In the genomic region with DNA sequence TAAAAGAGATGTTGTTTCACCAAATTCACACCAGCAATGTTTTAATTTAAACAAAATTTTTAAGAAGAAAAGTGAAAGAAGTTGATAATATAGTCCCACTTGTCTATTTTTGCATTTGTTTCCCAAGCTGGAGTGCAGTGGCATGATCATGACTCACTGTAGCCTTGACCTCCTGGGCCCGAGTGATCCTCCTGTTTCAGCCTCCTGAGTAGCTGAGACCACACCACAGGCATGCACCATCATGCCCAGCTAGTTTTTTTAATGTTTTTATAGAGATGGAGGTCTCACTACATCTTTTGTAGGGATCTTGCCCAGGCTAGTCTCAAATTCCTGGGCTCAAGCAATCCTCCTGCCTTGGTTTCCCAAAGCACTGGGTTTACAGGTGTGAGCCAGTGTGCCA, we compare ENCODE assay signal across 33 cellular contexts. TPM values are rescaled to one million over a fixed set of nuclear protein-coding genes. Genes with fewer than 3 reads are reported as not detected.
DNase-seq lines count a peak whose midpoint lies in the region; ATAC-seq and TF ChIP-seq lines count a peak whose summit lies in the region.
"Had no signal": no experiment of that assay in that cellular context is flagged by ENCODE, and none has a peak within 500 bp of the region (broad histone marks: within the 10 kb centered on the region; RNA-seq: fewer than 3 reads in every experiment).

No MANE protein-coding gene starts in this region.

- H4K91ac ChIP-seq in mesenchymal stem cell (ENCODE audit: low read length): no peak overlapping the region

- no peak overlapping the region for H2BK120ac ChIP-seq in mesenchymal stem cell (ENCODE audit: low read depth, low read length)

- H3K9ac ChIP-seq in mesenchymal stem cell (ENCODE audit: low read length): no peak overlapping the region
- H3K9ac ChIP-seq: BLaER1, KMS-11 had no signal

- no peak overlapping the region for H3K4me3 Mint-ChIP-seq in activated CD8-positive, alpha-beta T cell treated with anti-CD3 and anti-CD28 coated beads, Interleukin-2, amount 10 ng/mL, durations not matched to agents 7 days and 5 days
- H3K4me3 Mint-ChIP-seq: activated CD8-positive, alpha-beta T cell treated with anti-CD3 and anti-CD28 coated beads for 36 hours; activated naive CD8-positive, alpha-beta T cell treated with anti-CD3 and anti-CD28 coated beads, Interleukin-2, amount 10 ng/mL, durations not matched to agents 7 days and 5 days; naive thymus-derived CD8-positive, alpha-beta T cell had no signal

- CTCF ChIA-PET in activated CD8-positive, alpha-beta T cell treated with anti-CD3 and anti-CD28 coated beads, Interleukin-2, amount 10 ng/mL, durations not matched to agents 7 days and 5 days (lab: Charles Lee): interaction anchor here (0.8 kb wide), 1 partner anchor 14 kb away, joined by 3 read pairs; a partner anchor contains a TSS

- H3K23ac ChIP-seq in mesenchymal stem cell (ENCODE audit: low read length in 2 of 2): no peak overlapping the region

- H3K9me3 ChIP-seq in mesenchymal stem cell (ENCODE audit: control insufficient read depth, low read length): no peaks in the 10 kb centered on the region
- H3K9me3 ChIP-seq: BLaER1, body of pancreas, colonic mucosa, esophagus muscularis mucosa, SJCRH30, upper lobe of right lung had no signal

- H2BK12ac ChIP-seq in mesenchymal stem cell (ENCODE audit: low read length in 2 of 2): no peak overlapping the region

- no peak overlapping the region for H3K18ac ChIP-seq in mesenchymal stem cell (ENCODE audit: low read depth in 1 of 2, low read length in 2 of 2)

- no peak overlapping the region for H2AFZ ChIP-seq in mesenchymal stem cell (ENCODE audit: low read depth, low read length)

- H3K4me1 ChIP-seq in mesenchymal stem cell (ENCODE audit: control insufficient read depth, insufficient read depth, low read depth, low read length): no peaks in the 10 kb centered on the region
- H3K4me1 ChIP-seq: body of pancreas, colonic mucosa, esophagus muscularis mucosa, SJCRH30, upper lobe of right lung had no signal

- H3K4me3 ChIP-seq in choroid plexus epithelial cell (ENCODE audit: low read depth, low read length) (no peak overlapping the region), mesenchymal stem cell (ENCODE audit: insufficient read depth in 1 of 2, low read depth in 1 of 2, low read length in 2 of 2) (no peak overlapping the region)
- H3K4me3 ChIP-seq: BLaER1, body of pancreas, colonic mucosa, esophagus muscularis mucosa, SJCRH30, smooth muscle cell, upper lobe of right lung had no signal

- ATAC-seq in activated CD8-positive, alpha-beta T cell treated with anti-CD3 and anti-CD28 coated beads, Interleukin-2, amount 10 ng/mL, durations not matched to agents 7 days and 5 days: no peak
- ATAC-seq: activated CD8-positive, alpha-beta T cell treated with anti-CD3 and anti-CD28 coated beads for 36 hours; body of pancreas; left colon; naive thymus-derived CD8-positive, alpha-beta T cell; Panc1; upper lobe of right lung had no signal

- TF ChIP-seq CTCF in choroid plexus epithelial cell (conservative IDR thresholded peaks at IDR 0.05; ENCODE audit: low read depth, low read length): no peak

- H3K79me1 ChIP-seq in mesenchymal stem cell (replicated peaks; ENCODE audit: low read length, poor library complexity, severe bottlenecking): no peaks in the 10 kb centered on the region

- H3K4ac ChIP-seq in mesenchymal stem cell (ENCODE audit: low read depth in 1 of 2, low read length in 2 of 2): no peak overlapping the region

- no peak overlapping the region for H2BK15ac ChIP-seq in mesenchymal stem cell (ENCODE audit: low read depth, poor library complexity, severe bottlenecking)

- POLR2A ChIA-PET in activated CD8-positive, alpha-beta T cell treated with anti-CD3 and anti-CD28 coated beads, Interleukin-2, amount 10 ng/mL, durations not matched to agents 7 days and 5 days (lab: Charles Lee): no interaction called here

- H2AK5ac ChIP-seq in mesenchymal stem cell (ENCODE audit: low read length, severe bottlenecking): no peak overlapping the region

- no peaks in the 10 kb centered on the region for H3K36me3 Mint-ChIP-seq in activated CD8-positive, alpha-beta T cell treated with anti-CD3 and anti-CD28 coated beads, Interleukin-2, amount 10 ng/mL, durations not matched to agents 7 days and 5 days (ENCODE audit: low read depth)
- H3K36me3 Mint-ChIP-seq: activated naive CD8-positive, alpha-beta T cell treated with anti-CD3 and anti-CD28 coated beads, Interleukin-2, amount 10 ng/mL, durations not matched to agents 7 days and 5 days; naive thymus-derived CD8-positive, alpha-beta T cell had no signal

- H3K27me3 Mint-ChIP-seq in activated CD8-positive, alpha-beta T cell treated with anti-CD3 and anti-CD28 coated beads, Interleukin-2, amount 10 ng/mL, durations not matched to agents 7 days and 5 days (ENCODE audit: low read depth): peaks cover 4% of the 10 kb centered on the region

- H3K4me1 Mint-ChIP-seq in activated CD8-positive, alpha-beta T cell treated with anti-CD3 and anti-CD28 coated beads, Interleukin-2, amount 10 ng/mL, durations not matched to agents 7 days and 5 days (ENCODE audit: low read depth): no peaks in the 10 kb centered on the region
- H3K4me1 Mint-ChIP-seq: activated naive CD8-positive, alpha-beta T cell treated with anti-CD3 and anti-CD28 coated beads, Interleukin-2, amount 10 ng/mL, durations not matched to agents 7 days and 5 days had no signal

- H3K4me2 ChIP-seq in mesenchymal stem cell (ENCODE audit: low read length, poor library complexity, severe bottlenecking): no peak overlapping the region
- H3K4me2 ChIP-seq: BLaER1, KMS-11, smooth muscle cell had no signal

- H3K27ac Mint-ChIP-seq in activated CD8-positive, alpha-beta T cell treated with anti-CD3 and anti-CD28 coated beads, Interleukin-2, amount 10 ng/mL, durations not matched to agents 7 days and 5 days: no peak overlapping the region
- H3K27ac Mint-ChIP-seq: activated CD8-positive, alpha-beta T cell treated with anti-CD3 and anti-CD28 coated beads for 36 hours; activated naive CD8-positive, alpha-beta T cell treated with anti-CD3 and anti-CD28 coated beads, Interleukin-2, amount 10 ng/mL, durations not matched to agents 7 days and 5 days; naive thymus-derived CD8-positive, alpha-beta T cell had no signal

- H3K27me3 ChIP-seq in mesenchymal stem cell (ENCODE audit: control insufficient read depth in 1 of 2, insufficient read depth in 1 of 2, low read length in 2 of 2): no peaks in the 10 kb centered on the region
- H3K27me3 ChIP-seq: BLaER1, body of pancreas, colonic mucosa, esophagus muscularis mucosa, SJCRH30, upper lobe of right lung had no signal

- 57% methylated on average over 1 of the region's 1 CpG for WGBS in mesenchymal stem cell

- H2BK5ac ChIP-seq in mesenchymal stem cell (ENCODE audit: low read depth, low read length, poor library complexity, severe bottlenecking): no peak overlapping the region

- H3K14ac ChIP-seq in mesenchymal stem cell (ENCODE audit: low read length in 2 of 2): no peak overlapping the region

- DNase-seq in EL (peak; percentile 41), NCI-H226 (peak; percentile 42), choroid plexus epithelial cell (ENCODE audit: low read depth) (peak; percentile 66), mesenchymal stem cell (peak; percentile 31), H4 (ENCODE audit: low spot score) (no peak), T-helper 9 cell (no peak)
- DNase-seq in stimulated activated CD4-positive, alpha-beta T cell treated with anti-CD3 and anti-CD28 coated beads, Interleukin-12 subunit alpha, Interleukin-12 subunit beta, amount 100 ng/mL, for 4 hours: no peak
- DNase-seq in activated CD8-positive, alpha-beta T cell treated with anti-CD3 and anti-CD28 coated beads, Interleukin-2, amount 10 ng/mL, durations not matched to agents 7 days and 5 days: no peak
- DNase-seq: activated CD4-positive, alpha-beta T cell treated with anti-CD3 and anti-CD28 coated beads for 1 hour; activated CD8-positive, alpha-beta T cell treated with anti-CD3 and anti-CD28 coated beads for 36 hours; activated effector memory CD4-positive, alpha-beta T cell treated with Interleukin-2 at 50 U/mL for 16 hours; activated naive CD8-positive, alpha-beta T cell treated with anti-CD3 and anti-CD28 coated beads, Interleukin-2, amount 10 ng/mL, durations not matched to agents 7 days and 5 days; activated T-cell treated with anti-CD3 and anti-CD28 coated beads for 4 hours; body of pancreas; colonic mucosa; COR-L47; DMS79 treated with DMSO at 0.1 percent for 48 hours; effector memory CD4-positive, alpha-beta T cell; glutamatergic neuron; left colon; naive thymus-derived CD8-positive, alpha-beta T cell; NCI-H1694; NCI-H2171; NCI-H524; SJCRH30; substantia nigra; upper lobe of right lung had no signal

- H3K27ac ChIP-seq in mesenchymal stem cell (ENCODE audit: low read length, poor library complexity, severe bottlenecking): no peak overlapping the region
- H3K27ac ChIP-seq: BLaER1, body of pancreas, colonic mucosa, esophagus muscularis mucosa, KMS-11, SJCRH30, upper lobe of right lung had no signal

- H3K36me3 ChIP-seq in mesenchymal stem cell (ENCODE audit: control insufficient read depth in 1 of 2, insufficient read depth in 2 of 2, low read depth in 1 of 2, low read length in 2 of 2): no peaks in the 10 kb centered on the region
- H3K36me3 ChIP-seq: BLaER1, colonic mucosa, esophagus muscularis mucosa, SJCRH30, upper lobe of right lung had no signal

- no peaks in the 10 kb centered on the region for H3K9me3 Mint-ChIP-seq in activated CD8-positive, alpha-beta T cell treated with anti-CD3 and anti-CD28 coated beads, Interleukin-2, amount 10 ng/mL, durations not matched to agents 7 days and 5 days (ENCODE audit: insufficient read depth)
- H3K9me3 Mint-ChIP-seq: activated CD8-positive, alpha-beta T cell treated with anti-CD3 and anti-CD28 coated beads for 36 hours; activated naive CD8-positive, alpha-beta T cell treated with anti-CD3 and anti-CD28 coated beads, Interleukin-2, amount 10 ng/mL, durations not matched to agents 7 days and 5 days; naive thymus-derived CD8-positive, alpha-beta T cell had no signal

- no peak overlapping the region for H4K8ac ChIP-seq in mesenchymal stem cell (ENCODE audit: low read length)

RNA-seq across cellular contexts. Expression of a gene that starts 14.1 kb away (rescaled TPM):
- polyA plus RNA-seq in mesenchymal stem cell (2013, experiment 1 of 2): 57.7 TPM
- polyA plus RNA-seq in mesenchymal stem cell (2013, experiment 2 of 2): 57.3 TPM
- 78.9 and 108 TPM in 2 replicates for total RNA-seq in H4 (2014; rRNA removed; shearing (Covaris generic))
- total RNA-seq in activated CD8-positive, alpha-beta T cell treated with anti-CD3 and anti-CD28 coated beads, Interleukin-2, amount 10 ng/mL, durations not matched to agents 7 days and 5 days: 10 to 100 TPM; 50.2 to 50.9 TPM

RNA-seq across cellular contexts. Expression of a gene that starts 29.9 kb away (rescaled TPM):
- 0.10 TPM for polyA plus RNA-seq in mesenchymal stem cell (2013, experiment 1 of 2)
- 0.12 TPM for polyA plus RNA-seq in mesenchymal stem cell (2013, experiment 2 of 2)
- total RNA-seq in H4 (2014; rRNA removed; shearing (Covaris generic)): not detected in 2 replicates
- total RNA-seq in activated CD8-positive, alpha-beta T cell treated with anti-CD3 and anti-CD28 coated beads, Interleukin-2, amount 10 ng/mL, durations not matched to agents 7 days and 5 days: not detected
- total RNA-seq: activated CD8-positive, alpha-beta T cell treated with anti-CD3 and anti-CD28 coated beads for 36 hours; activated naive CD8-positive, alpha-beta T cell treated with anti-CD3 and anti-CD28 coated beads, Interleukin-2, amount 10 ng/mL, durations not matched to agents 7 days and 5 days; body of pancreas; colonic mucosa; esophagus muscularis mucosa; left colon; naive thymus-derived CD8-positive, alpha-beta T cell; omental fat pad; SJCRH30; smooth muscle cell; upper lobe of right lung had no signal

RNA-seq across cellular contexts. Expression of a gene that starts 37.3 kb away (rescaled TPM):
- polyA plus RNA-seq in mesenchymal stem cell (2013, experiment 1 of 2): 0.55 TPM
- 0.62 TPM for polyA plus RNA-seq in mesenchymal stem cell (2013, experiment 2 of 2)
- 0.08 TPM in 1 of 2 replicates, not detected in the other for total RNA-seq in H4 (2014; rRNA removed; shearing (Covaris generic))
- not detected for total RNA-seq in activated CD8-positive, alpha-beta T cell treated with anti-CD3 and anti-CD28 coated beads, Interleukin-2, amount 10 ng/mL, durations not matched to agents 7 days and 5 days
- total RNA-seq: activated naive CD8-positive, alpha-beta T cell treated with anti-CD3 and anti-CD28 coated beads, Interleukin-2, amount 10 ng/mL, durations not matched to agents 7 days and 5 days had no signal

Comparison
In these comparisons a context has a peak if more than half of its experiments do, and no peak if none do; other contexts are left out.
1. DNase-seq: peak in EL (single experiment), NCI-H226 (single experiment), choroid plexus epithelial cell (single experiment) and mesenchymal stem cell (single experiment); none in stimulated activated CD4-positive, alpha-beta T cell treated with anti-CD3 and anti-CD28 coated beads, Interleukin-12 subunit alpha, Interleukin-12 subunit beta, amount 100 ng/mL, for 4 hours (single experiment), H4 (single experiment), T-helper 9 cell (single experiment) and activated CD8-positive, alpha-beta T cell treated with anti-CD3 and anti-CD28 coated beads, Interleukin-2, amount 10 ng/mL, durations not matched to agents 7 days and 5 days (single experiment).